Comparison of ENCODE assay signal across 15 cellular contexts in genomic region chr1:218475275-218475674, GRCh38.
A peak's percentile ranks its signal among the peaks of the same experiment; 100 is the strongest.
DNase-seq lines count a peak whose midpoint lies in the region; ATAC-seq, FAIRE-seq and TF ChIP-seq lines count a peak whose summit lies in the region.
"Had no signal": no experiment of that assay in that cellular context is flagged by ENCODE, and none has a peak within 500 bp of the region (broad histone marks: within the 10 kb centered on the region; RNA-seq: fewer than 3 reads in every experiment).

No MANE protein-coding gene starts in this region.

- TF ChIP-seq CTCF in heart left ventricle (IDR thresholded peaks at IDR 0.05), result no peak
- no peak for TF ChIP-seq CTCF in left ventricle myocardium inferior (IDR thresholded peaks at IDR 0.05; ENCODE audit: borderline replicate concordance)
- TF ChIP-seq CTCF in tibial artery (IDR thresholded peaks at IDR 0.05), result no peak
- no peak for TF ChIP-seq CTCF in lower leg skin (IDR thresholded peaks at IDR 0.05)

- FAIRE-seq in GM12891 (lab: Jason Lieb, UNC), result no peak

- H3K4me3 ChIP-seq in heart left ventricle (no peak overlapping the region), left ventricle myocardium inferior (no peak overlapping the region), tibial artery (no peak overlapping the region), lower leg skin (ENCODE audit: low read depth, poor library complexity, severe bottlenecking) (no peak overlapping the region)
- H3K4me3 ChIP-seq: upper lobe of right lung had no signal

- H3K36me3 ChIP-seq in heart left ventricle, result no peaks in the 10 kb centered on the region
- no peaks in the 10 kb centered on the region for H3K36me3 ChIP-seq in left ventricle myocardium inferior
- no peaks in the 10 kb centered on the region for H3K36me3 ChIP-seq in tibial artery
- H3K36me3 ChIP-seq: upper lobe of right lung had no signal

- H3K27ac ChIP-seq in heart left ventricle (peak overlapping the region in 6 of 12 donors; percentile 25 to 66 (median 58)), left ventricle myocardium inferior (replicated peaks) (no peak overlapping the region), tibial artery (peak overlapping the region; percentile 39 to 51)
- H3K27ac ChIP-seq: upper lobe of right lung had no signal

- H3K9me3 ChIP-seq in heart left ventricle (no peaks in the 10 kb centered on the region), left ventricle myocardium inferior (replicated peaks) (no peaks in the 10 kb centered on the region), tibial artery (no peaks in the 10 kb centered on the region)
- H3K9me3 ChIP-seq: upper lobe of right lung had no signal

- DNase-seq in heart left ventricle (no peak), left ventricle myocardium inferior (no peak), kidney tubule cell (ENCODE audit: low spot score) (peak; percentile 81), tibial artery (no peak), NCI-H510A treated with DMSO at 0.1 percent for 48 hours (lab: John Stamatoyannopoulos, UW) (no peak), GM12891 (ENCODE audit: insufficient read length, low spot score) (no peak), lower leg skin (ENCODE audit: low spot score in 2 of 2) (no peak)
- DNase-seq: activated CD4-positive, alpha-beta T cell treated with anti-CD3 and anti-CD28 coated beads, Interleukin-2, amount 50 U/mL, for 48 hours; activated gamma-delta T cell; caudate nucleus; hippocampal formation; NCI-H2081 treated with DMSO at 0.1 percent for 48 hours; T-helper 2 cell; upper lobe of right lung had no signal

- no peak for TF ChIP-seq POLR2A in heart left ventricle (IDR thresholded peaks at IDR 0.05)
- TF ChIP-seq POLR2A in GM12891 (IDR thresholded peaks at IDR 0.05; ENCODE audit: low read depth, low read length), result no peak
- no peak for TF ChIP-seq POLR2A in lower leg skin (IDR thresholded peaks at IDR 0.05)

- ATAC-seq in heart left ventricle (peak in 3 of 4 donors; percentile 51 to 62 (median 61)), SK-N-SH treated with all-trans-retinoic acid at 6 μM for 48 hours (peak; percentile 53)
- ATAC-seq: upper lobe of right lung had no signal

- peaks cover 0 to 53% (median 21%) of the 10 kb centered on the region in 12 donors for H3K4me1 ChIP-seq in heart left ventricle
- H3K4me1 ChIP-seq in left ventricle myocardium inferior, result peaks cover 35% of the 10 kb centered on the region
- H3K4me1 ChIP-seq in tibial artery, result peaks cover 0 to 35% (median 24%) of the 10 kb centered on the region in 4 donors

- 69 to 83% (median 80%) methylated on average over 1 of the region's 1 CpG for WGBS in heart left ventricle, 4 donors
- 77 to 87% methylated on average over 1 of the region's 1 CpG for WGBS in lower leg skin, 2 donors

- H3K27me3 ChIP-seq in heart left ventricle, result no peaks in the 10 kb centered on the region
- no peaks in the 10 kb centered on the region for H3K27me3 ChIP-seq in left ventricle myocardium inferior (ENCODE audit: low read depth)
- H3K27me3 ChIP-seq in tibial artery, result no peaks in the 10 kb centered on the region
- H3K27me3 ChIP-seq: upper lobe of right lung had no signal

- intact Hi-C loops in heart left ventricle (cut with DNase I), result loop anchor here in 1 of 10 donors (5.0 kb wide), 2 partner anchors 103 to 128 kb away; partner anchors contain the start of gene TGFB2
- intact Hi-C loops in left ventricle myocardium inferior (cut with micrococcal nuclease), result no loop called here
- intact Hi-C loops in tibial artery (cut with DNase I; ENCODE audit: low total_unique reads), result no loop called here
- intact Hi-C loops in lower leg skin (cut with DNase I; ENCODE audit: low total_unique reads), result no loop called here

TF ChIP-seq in SK-N-SH treated with all-trans-retinoic acid at 6 μM for 48 hours, 23 proteins besides CTCF, POLR2A, EP300 and RAD21:
- TF ChIP-seq ZC3H10 (CRISPR knock-in tag; IDR thresholded peaks at IDR 0.05) (0 out of 2 replicates have a peak, but pooled peaks have one; percentile 26), ZNF8 (CRISPR knock-in tag; IDR thresholded peaks at IDR 0.05) (no peak), SNAI2 (CRISPR knock-in tag; IDR thresholded peaks at IDR 0.05) (no peak), GLIS3 (CRISPR knock-in tag; IDR thresholded peaks at IDR 0.05) (no peak), RARB (CRISPR knock-in tag; IDR thresholded peaks at IDR 0.05) (no peak), TSHZ2 (CRISPR knock-in tag; IDR thresholded peaks at IDR 0.05) (no peak), ISL1 (CRISPR knock-in tag; IDR thresholded peaks at IDR 0.05) (peak; percentile 78)

TF ChIP-seq in GM12891, 5 proteins besides CTCF, POLR2A, EP300 and RAD21:
- TF ChIP-seq POU2F2 (IDR thresholded peaks at IDR 0.05; ENCODE audit: low read depth, low read length) (no peak), SPI1 (IDR thresholded peaks at IDR 0.05; ENCODE audit: low read depth, low read length) (no peak), POLR2AphosphoS5 (IDR thresholded peaks at IDR 0.05; ENCODE audit: low read depth, low read length) (no peak), TAF1 (IDR thresholded peaks at IDR 0.05; ENCODE audit: low read depth, low read length) (no peak), PAX5 (IDR thresholded peaks at IDR 0.05; ENCODE audit: insufficient read depth, low read length, severe bottlenecking) (no peak)
